29 cellular contexts compared by ENCODE assay signal in the genomic region with DNA sequence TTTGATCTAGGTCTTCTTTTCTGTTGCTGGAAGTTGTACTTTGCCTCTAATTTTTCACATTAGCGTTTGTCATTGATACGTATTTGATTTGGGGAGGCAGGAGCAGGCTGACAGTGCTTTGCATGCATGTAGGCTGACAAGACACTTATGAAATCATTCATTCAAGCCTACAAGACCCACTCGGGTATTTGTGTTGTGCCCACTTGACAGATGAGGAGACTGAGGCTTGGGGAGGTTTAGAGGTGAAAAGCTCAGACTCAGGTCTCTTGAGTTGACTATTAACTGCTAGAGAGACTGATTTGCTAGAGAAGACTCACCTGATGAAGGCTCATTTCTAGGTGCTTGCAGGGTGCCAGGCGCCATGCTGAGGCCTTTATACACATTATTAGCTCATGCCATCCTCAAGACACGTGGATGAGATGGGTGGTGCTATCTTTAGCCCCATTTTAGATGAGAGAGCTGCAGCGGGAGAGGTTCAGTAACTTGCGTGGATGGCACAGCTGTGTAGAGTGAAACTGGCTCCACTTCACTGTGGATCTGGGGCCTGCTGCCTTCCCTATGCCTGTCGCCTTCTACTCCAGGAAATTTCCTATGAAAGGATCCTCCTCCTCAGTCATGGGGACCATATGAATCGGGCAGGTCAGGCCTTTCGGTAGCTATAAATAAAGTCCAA.
"Had no signal": no experiment of that assay in that cellular context is flagged by ENCODE, and none has a peak within 500 bp of the region (broad histone marks: within the 10 kb centered on the region; RNA-seq: fewer than 3 reads in every experiment).

No MANE protein-coding gene starts in this region.

- H3K9me3 ChIP-seq: colonic mucosa had no signal

- H3K4me1 Mint-ChIP-seq: activated CD4-positive, alpha-beta memory T cell treated with anti-CD3 and anti-CD28 coated beads, Interleukin-2, amount 10 ng/mL, durations not matched to agents 7 days and 5 days; brain had no signal

- H3K27me3 ChIP-seq: ascending aorta, breast epithelium, cardiac muscle cell, colonic mucosa, esophagus squamous epithelium, gastroesophageal sphincter had no signal

- H3K36me3 ChIP-seq: breast epithelium, colonic mucosa had no signal

- H3K27ac ChIP-seq: ascending aorta, cardiac muscle cell, colonic mucosa, epithelial cell of prostate, esophagus squamous epithelium, gastroesophageal sphincter had no signal

- H3K4me3 Mint-ChIP-seq: activated CD4-positive, alpha-beta memory T cell treated with anti-CD3 and anti-CD28 coated beads, Interleukin-2, amount 10 ng/mL, durations not matched to agents 7 days and 5 days; activated CD4-positive, alpha-beta T cell treated with anti-CD3 and anti-CD28 coated beads, Interleukin-2, amount 10 ng/mL, durations not matched to agents 7 days and 5 days; activated naive CD4-positive, alpha-beta T cell treated with anti-CD3 and anti-CD28 coated beads, Interleukin-2, amount 10 ng/mL, durations not matched to agents 7 days and 5 days; activated naive CD8-positive, alpha-beta T cell treated with anti-CD3 and anti-CD28 coated beads, Interleukin-2, amount 10 ng/mL, durations not matched to agents 7 days and 5 days; activated T-cell treated with anti-CD3 and anti-CD28 coated beads, Interleukin-2, amount 50 U/mL, for 24 hours; activated T-cell treated with anti-CD3 and anti-CD28 coated beads, Interleukin-2, amount 50 U/mL, for 72 hours; brain; WTC11 had no signal

- H3K4me3 ChIP-seq: ascending aorta, breast epithelium, cardiac muscle cell, colonic mucosa, esophagus squamous epithelium, gastroesophageal sphincter had no signal

- H3K9me3 Mint-ChIP-seq: activated naive CD4-positive, alpha-beta T cell treated with anti-CD3 and anti-CD28 coated beads, Interleukin-2, amount 50 U/mL, for 72 hours; activated T-cell treated with anti-CD3 and anti-CD28 coated beads, Interleukin-2, amount 50 U/mL, for 72 hours had no signal

- H3K27me3 Mint-ChIP-seq: activated CD4-positive, alpha-beta memory T cell treated with anti-CD3 and anti-CD28 coated beads, Interleukin-2, amount 10 ng/mL, durations not matched to agents 7 days and 5 days; activated CD4-positive, alpha-beta T cell treated with anti-CD3 and anti-CD28 coated beads, Interleukin-2, amount 10 ng/mL, durations not matched to agents 7 days and 5 days; activated naive CD4-positive, alpha-beta T cell treated with anti-CD3 and anti-CD28 coated beads, Interleukin-2, amount 10 ng/mL, durations not matched to agents 7 days and 5 days; activated naive CD8-positive, alpha-beta T cell treated with anti-CD3 and anti-CD28 coated beads, Interleukin-2, amount 10 ng/mL, durations not matched to agents 7 days and 5 days; activated T-cell treated with anti-CD3 and anti-CD28 coated beads, Interleukin-2, amount 50 U/mL, for 24 hours had no signal

- ATAC-seq: activated naive CD4-positive, alpha-beta T cell treated with anti-CD3 and anti-CD28 coated beads, Interleukin-2, amount 50 U/mL, for 72 hours; activated T-cell treated with anti-CD3 and anti-CD28 coated beads, Interleukin-2, amount 50 U/mL, for 72 hours; gastroesophageal sphincter; WTC11 had no signal

- FAIRE-seq: endometrium, endothelial cell of umbilical vein had no signal

- H3K27ac Mint-ChIP-seq: activated CD4-positive, alpha-beta memory T cell treated with anti-CD3 and anti-CD28 coated beads, Interleukin-2, amount 10 ng/mL, durations not matched to agents 7 days and 5 days; activated CD4-positive, alpha-beta T cell treated with anti-CD3 and anti-CD28 coated beads, Interleukin-2, amount 10 ng/mL, durations not matched to agents 7 days and 5 days; activated naive CD4-positive, alpha-beta T cell treated with anti-CD3 and anti-CD28 coated beads, Interleukin-2, amount 10 ng/mL, durations not matched to agents 7 days and 5 days; activated naive CD8-positive, alpha-beta T cell treated with anti-CD3 and anti-CD28 coated beads, Interleukin-2, amount 10 ng/mL, durations not matched to agents 7 days and 5 days; activated T-cell treated with anti-CD3 and anti-CD28 coated beads, Interleukin-2, amount 50 U/mL, for 24 hours; activated T-cell treated with anti-CD3 and anti-CD28 coated beads, Interleukin-2, amount 50 U/mL, for 72 hours; brain; WTC11 had no signal

- H3K4me1 ChIP-seq: ascending aorta, breast epithelium, colonic mucosa, esophagus squamous epithelium had no signal

- DNase-seq: activated CD4-positive, alpha-beta memory T cell treated with anti-CD3 and anti-CD28 coated beads, Interleukin-2, amount 10 ng/mL, durations not matched to agents 7 days and 5 days; activated CD4-positive, alpha-beta T cell treated with anti-CD3 and anti-CD28 coated beads for 1 hour; activated CD4-positive, alpha-beta T cell treated with anti-CD3 and anti-CD28 coated beads for 4 hours; activated CD4-positive, alpha-beta T cell treated with anti-CD3 and anti-CD28 coated beads, Interleukin-2, amount 10 ng/mL, durations not matched to agents 7 days and 5 days; activated CD4-positive, alpha-beta T cell treated with anti-CD3 and anti-CD28 coated beads, Interleukin-2, amount 50 U/mL, for 4 hours; activated CD8-positive, alpha-beta memory T cell treated with anti-CD3 and anti-CD28 coated beads, Interleukin-2, amount 50 U/mL, for 48 hours; activated gamma-delta T cell; activated naive CD4-positive, alpha-beta T cell; activated naive CD4-positive, alpha-beta T cell treated with anti-CD3 and anti-CD28 coated beads, Interleukin-2, amount 10 ng/mL, durations not matched to agents 7 days and 5 days; activated naive CD8-positive, alpha-beta T cell treated with anti-CD3 and anti-CD28 coated beads, Interleukin-2, amount 10 ng/mL, durations not matched to agents 7 days and 5 days; activated T-cell treated with anti-CD3 and anti-CD28 coated beads for 4 hours; activated T-cell treated with anti-CD3 and anti-CD28 coated beads, Interleukin-2, amount 50 U/mL, for 24 hours; activated T-cell treated with anti-CD3 and anti-CD28 coated beads, Interleukin-2, amount 50 U/mL, for 72 hours; central memory CD4-positive, alpha-beta T cell; cerebellar nuclear complex; colonic mucosa; effector CD8-positive, alpha-beta T cell; esophagus squamous epithelium; foreskin melanocyte had no signal
